ENCODE assay signal across 24 cellular contexts in genomic region chr10:120732067-120732466, GRCh38.
DNase-seq lines count a peak whose midpoint lies in the region; ATAC-seq, FAIRE-seq and TF ChIP-seq lines count a peak whose summit lies in the region.
"Had no signal": no experiment of that assay in that cellular context is flagged by ENCODE, and none has a peak within 500 bp of the region (broad histone marks: within the 10 kb centered on the region; RNA-seq: fewer than 3 reads in every experiment).

No MANE protein-coding gene starts in this region.

- peak overlapping the region in 2 of 3 experiments; percentile 26 to 40 for H3K4me3 ChIP-seq in keratinocyte (ENCODE audit: control insufficient read depth in 2 of 3, extremely low read depth in 1 of 3, insufficient read depth in 2 of 3, low read depth in 1 of 3, low read length in 3 of 3)
- H3K4me3 ChIP-seq in foreskin fibroblast (ENCODE audit: low read depth in 1 of 2, low read length in 2 of 2) = no peak overlapping the region
- H3K4me3 ChIP-seq in upper lobe of right lung = no peak overlapping the region
- H3K4me3 ChIP-seq: prostate gland, SJCRH30, vagina had no signal

- peak; percentile 74 for FAIRE-seq in keratinocyte (lab: Jason Lieb, UNC)
- FAIRE-seq: small intestine had no signal

- intact Hi-C loops in Calu3 (cut with micrococcal nuclease; ENCODE audit: unreplicated experiment) (loop anchor here (10.0 kb wide), 1 partner anchor 147 kb away; no protein-coding TSS in a partner anchor), upper lobe of right lung (cut with DNase I) (no loop called here)

- peak overlapping the region; percentile 66 for H3K4me3 Mint-ChIP-seq in Calu3 (ENCODE audit: low read depth, unreplicated experiment)
- H3K4me3 Mint-ChIP-seq: activated naive CD4-positive, alpha-beta T cell treated with anti-CD3 and anti-CD28 coated beads for 36 hours; nephron progenitor cell had no signal

- no peaks in the 10 kb centered on the region for H3K79me2 ChIP-seq in keratinocyte (ENCODE audit: control insufficient read depth, insufficient read depth, low read length)

- H3K9ac ChIP-seq in keratinocyte (ENCODE audit: control insufficient read depth, extremely low read depth, insufficient read depth, low read length) = no peak overlapping the region

- peak overlapping the region; percentile 74 for H3K4me2 ChIP-seq in keratinocyte (ENCODE audit: control insufficient read depth, extremely low read depth, insufficient read depth, low read depth, low read length)

- CTCF ChIA-PET in Calu3 (lab: Charles Lee) = interaction anchor here (0.5 kb wide), 1 partner anchor 1210 kb away, joined by 3 read pairs; no protein-coding TSS in a partner anchor

- no peaks in the 10 kb centered on the region for H3K9me3 Mint-ChIP-seq in Calu3 (ENCODE audit: low read depth, unreplicated experiment)
- H3K9me3 Mint-ChIP-seq: activated naive CD4-positive, alpha-beta T cell treated with anti-CD3 and anti-CD28 coated beads for 36 hours; nephron progenitor cell had no signal

- H3K36me3 Mint-ChIP-seq in Calu3 (ENCODE audit: insufficient read depth, unreplicated experiment) = peaks cover 11% of the 10 kb centered on the region

- ATAC-seq in HG02798 (IDR thresholded peaks at IDR 0.05; ENCODE audit: poor library complexity, unreplicated experiment) (no peak), upper lobe of right lung (no peak)

- DNase-seq in Calu3 (peak; percentile 26), LoVo (ENCODE audit: low spot score) (peak; percentile 2), astrocyte of the hippocampus (ENCODE audit: low read depth, low spot score) (peak; percentile 17), keratinocyte (ENCODE audit: low read depth, low spot score) (peak; percentile 36), foreskin fibroblast (no peak), GM19240 (ENCODE audit: insufficient read length, low spot score) (no peak), upper lobe of right lung (no peak)
- DNase-seq: activated CD4-positive, alpha-beta T cell treated with anti-CD3 and anti-CD28 coated beads, Interleukin-2, amount 50 U/mL, for 4 hours; activated naive CD4-positive, alpha-beta T cell treated with anti-CD3 and anti-CD28 coated beads for 36 hours; DMS153; foreskin melanocyte; HCEC 1CT; IMR-90; kidney glomerular epithelial cell; NCI-H1930; NCI-H510A; nephron progenitor cell; SJCRH30; small intestine; stimulated activated CD4-positive, alpha-beta T cell treated with anti-CD3 and anti-CD28 coated beads, Interleukin-4, amount 100 ng/mL, for 1 hour had no signal

- H3K27ac ChIP-seq in keratinocyte (ENCODE audit: control insufficient read depth, insufficient read depth, low read length) (peak overlapping the region; percentile 82), upper lobe of right lung (no peak overlapping the region)
- H3K27ac ChIP-seq: prostate gland, SJCRH30, vagina, VCaP had no signal

- no peak overlapping the region for H2AFZ ChIP-seq in keratinocyte (ENCODE audit: control insufficient read depth, low read length)

- dilution Hi-C loops in keratinocyte (cut with MboI; ENCODE audit: extremely low pct_ligation_motif_present, low sequenced_read_pairs) = no loop called here

- H3K27me3 ChIP-seq in keratinocyte (ENCODE audit: control insufficient read depth, extremely low read depth, insufficient read depth, low read length) = no peaks in the 10 kb centered on the region
- H3K27me3 ChIP-seq in upper lobe of right lung = no peaks in the 10 kb centered on the region
- H3K27me3 ChIP-seq: SJCRH30, vagina had no signal

- H3K4me1 ChIP-seq in keratinocyte (ENCODE audit: control insufficient read depth, extremely low read depth, insufficient read depth, low read length) (peaks cover 11% of the 10 kb centered on the region), upper lobe of right lung (no peaks in the 10 kb centered on the region)
- H3K4me1 ChIP-seq: prostate gland, SJCRH30, vagina had no signal

- BruUV-seq in Calu3 (replicated peaks; lab: Mats Ljungman, UMichigan) = no TSS peak

- H3K4me1 Mint-ChIP-seq in Calu3 (ENCODE audit: low read depth, unreplicated experiment) = peaks cover 14% of the 10 kb centered on the region

- H3K9me1 ChIP-seq in keratinocyte (ENCODE audit: control insufficient read depth, extremely low read depth, insufficient read depth, low read length) = no peaks in the 10 kb centered on the region

- H3K27me3 Mint-ChIP-seq in Calu3 (ENCODE audit: unreplicated experiment) = no peaks in the 10 kb centered on the region

- TF ChIP-seq CTCF in Calu3 (IDR thresholded peaks at IDR 0.05; ENCODE audit: unreplicated experiment) = no peak
- no peak for TF ChIP-seq CTCF in keratinocyte (optimal IDR thresholded peaks at IDR 0.05 in 1 of 3, IDR thresholded peaks at IDR 0.05 in 1 of 3, conservative IDR thresholded peaks at IDR 0.05 in 1 of 3; ENCODE audit: extremely low read depth in 1 of 3, insufficient read depth in 2 of 3, low read length in 3 of 3)
- no peak for TF ChIP-seq CTCF in foreskin fibroblast (IDR thresholded peaks at IDR 0.05; ENCODE audit: low read depth, low read length)
- no peak for TF ChIP-seq CTCF in upper lobe of right lung (IDR thresholded peaks at IDR 0.05)

- H3K27ac Mint-ChIP-seq in Calu3 (ENCODE audit: unreplicated experiment) = peak overlapping the region; percentile 97
- H3K27ac Mint-ChIP-seq: activated naive CD4-positive, alpha-beta T cell treated with anti-CD3 and anti-CD28 coated beads for 36 hours; nephron progenitor cell had no signal

- H3K9me3 ChIP-seq in keratinocyte (ENCODE audit: control insufficient read depth, low read depth, low read length) (no peaks in the 10 kb centered on the region), upper lobe of right lung (no peaks in the 10 kb centered on the region)
- H3K9me3 ChIP-seq: prostate gland, SJCRH30, vagina had no signal

- H3K36me3 ChIP-seq in keratinocyte (ENCODE audit: control insufficient read depth in 2 of 2, extremely low read depth in 1 of 2, insufficient read depth in 2 of 2, low read length in 2 of 2) (no peaks in the 10 kb centered on the region), upper lobe of right lung (no peaks in the 10 kb centered on the region)
- H3K36me3 ChIP-seq: prostate gland, SJCRH30, vagina had no signal

- H4K20me1 ChIP-seq in keratinocyte (ENCODE audit: control insufficient read depth, extremely low read depth, insufficient read depth, low read length) = no peaks in the 10 kb centered on the region

Comparison
In these comparisons a context has a peak if more than half of its experiments do, and no peak if none do; other contexts are left out.
1. DNase-seq: peak in Calu3 (single experiment), LoVo (single experiment), astrocyte of the hippocampus (single experiment) and keratinocyte (single experiment); none in foreskin fibroblast (0 of 2), GM19240 (single experiment) and upper lobe of right lung (single experiment).
2. H3K4me3 ChIP-seq: peak in keratinocyte (2 of 3); none in foreskin fibroblast (0 of 2) and upper lobe of right lung (single experiment).